1 cellular context compared by ENCODE assay signal in the genomic region with DNA sequence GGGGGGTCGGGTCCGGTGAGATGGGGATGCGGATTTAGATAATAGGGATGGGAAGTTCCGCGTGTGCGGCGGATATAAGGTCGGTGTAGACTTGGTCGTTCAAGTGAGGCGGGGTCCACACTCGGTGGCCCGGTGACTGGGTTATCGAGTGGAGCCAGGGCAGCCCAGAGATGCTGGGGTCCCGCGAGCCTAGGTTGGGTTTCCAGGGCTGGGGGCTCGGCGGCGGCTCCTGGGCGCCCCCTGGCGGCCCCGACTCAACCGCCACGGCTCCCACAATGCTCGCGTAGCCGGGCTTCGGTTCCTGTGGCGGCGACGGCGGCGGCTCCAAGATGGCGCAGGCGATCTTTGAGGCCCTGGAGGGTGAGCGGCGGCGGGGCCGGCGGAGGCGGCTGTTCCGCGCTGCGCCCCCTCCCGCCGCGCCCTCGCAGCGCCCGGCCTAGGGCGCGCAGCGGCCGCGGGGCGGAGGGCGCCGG.
TF ChIP-seq lines count a peak whose summit lies in the region.

Gene ZNF341, plus strand, starts transcription at position 304 of the 473 bp plus-strand sequence. Its CDS starts 26 bp downstream, at position 330.

TF ChIP-seq in K562, 482 proteins besides CTCF, POLR2A, EP300 and RAD21 (continued from another document and continues in another):
- TF ChIP-seq, protein P1, sequence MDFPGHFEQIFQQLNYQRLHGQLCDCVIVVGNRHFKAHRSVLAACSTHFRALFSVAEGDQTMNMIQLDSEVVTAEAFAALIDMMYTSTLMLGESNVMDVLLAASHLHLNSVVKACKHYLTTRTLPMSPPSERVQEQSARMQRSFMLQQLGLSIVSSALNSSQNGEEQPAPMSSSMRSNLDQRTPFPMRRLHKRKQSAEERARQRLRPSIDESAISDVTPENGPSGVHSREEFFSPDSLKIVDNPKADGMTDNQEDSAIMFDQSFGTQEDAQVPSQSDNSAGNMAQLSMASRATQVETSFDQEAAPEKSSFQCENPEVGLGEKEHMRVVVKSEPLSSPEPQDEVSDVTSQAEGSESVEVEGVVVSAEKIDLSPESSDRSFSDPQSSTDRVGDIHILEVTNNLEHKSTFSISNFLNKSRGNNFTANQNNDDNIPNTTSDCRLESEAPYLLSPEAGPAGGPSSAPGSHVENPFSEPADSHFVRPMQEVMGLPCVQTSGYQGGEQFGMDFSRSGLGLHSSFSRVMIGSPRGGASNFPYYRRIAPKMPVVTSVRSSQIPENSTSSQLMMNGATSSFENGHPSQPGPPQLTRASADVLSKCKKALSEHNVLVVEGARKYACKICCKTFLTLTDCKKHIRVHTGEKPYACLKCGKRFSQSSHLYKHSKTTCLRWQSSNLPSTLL (IDR thresholded peaks at IDR 0.05): 0 out of 2 replicates have a peak, but pooled peaks have one; percentile 11
- TF ChIP-seq CUX1 (CRISPR knock-in tag; IDR thresholded peaks at IDR 0.05): 0 out of 2 replicates have a peak, but pooled peaks have one; percentile 71
- TF ChIP-seq, protein P2, sequence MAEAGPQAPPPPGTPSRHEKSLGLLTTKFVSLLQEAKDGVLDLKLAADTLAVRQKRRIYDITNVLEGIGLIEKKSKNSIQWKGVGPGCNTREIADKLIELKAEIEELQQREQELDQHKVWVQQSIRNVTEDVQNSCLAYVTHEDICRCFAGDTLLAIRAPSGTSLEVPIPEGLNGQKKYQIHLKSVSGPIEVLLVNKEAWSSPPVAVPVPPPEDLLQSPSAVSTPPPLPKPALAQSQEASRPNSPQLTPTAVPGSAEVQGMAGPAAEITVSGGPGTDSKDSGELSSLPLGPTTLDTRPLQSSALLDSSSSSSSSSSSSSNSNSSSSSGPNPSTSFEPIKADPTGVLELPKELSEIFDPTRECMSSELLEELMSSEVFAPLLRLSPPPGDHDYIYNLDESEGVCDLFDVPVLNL (CRISPR knock-in tag; IDR thresholded peaks at IDR 0.05; ENCODE audit: low read depth): no peak
- no peak for TF ChIP-seq DMBX1 (CRISPR knock-in tag; IDR thresholded peaks at IDR 0.05; ENCODE audit: borderline replicate concordance)
- TF ChIP-seq LARP7 (IDR thresholded peaks at IDR 0.05): no peak
- TF ChIP-seq, protein P3, sequence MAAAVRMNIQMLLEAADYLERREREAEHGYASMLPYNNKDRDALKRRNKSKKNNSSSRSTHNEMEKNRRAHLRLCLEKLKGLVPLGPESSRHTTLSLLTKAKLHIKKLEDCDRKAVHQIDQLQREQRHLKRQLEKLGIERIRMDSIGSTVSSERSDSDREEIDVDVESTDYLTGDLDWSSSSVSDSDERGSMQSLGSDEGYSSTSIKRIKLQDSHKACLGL (CRISPR knock-in tag; IDR thresholded peaks at IDR 0.05; ENCODE audit: borderline replicate concordance, poor library complexity, severe bottlenecking): no peak
- TF ChIP-seq RBFOX2 (IDR thresholded peaks at IDR 0.05; ENCODE audit: low read depth, low read length): peak; percentile 80
- TF ChIP-seq ZNF124 (CRISPR knock-in tag; IDR thresholded peaks at IDR 0.05): no peak
- TF ChIP-seq CREBBP (IDR thresholded peaks at IDR 0.05; ENCODE audit: low read depth, low read length): no peak
- TF ChIP-seq, protein P4, sequence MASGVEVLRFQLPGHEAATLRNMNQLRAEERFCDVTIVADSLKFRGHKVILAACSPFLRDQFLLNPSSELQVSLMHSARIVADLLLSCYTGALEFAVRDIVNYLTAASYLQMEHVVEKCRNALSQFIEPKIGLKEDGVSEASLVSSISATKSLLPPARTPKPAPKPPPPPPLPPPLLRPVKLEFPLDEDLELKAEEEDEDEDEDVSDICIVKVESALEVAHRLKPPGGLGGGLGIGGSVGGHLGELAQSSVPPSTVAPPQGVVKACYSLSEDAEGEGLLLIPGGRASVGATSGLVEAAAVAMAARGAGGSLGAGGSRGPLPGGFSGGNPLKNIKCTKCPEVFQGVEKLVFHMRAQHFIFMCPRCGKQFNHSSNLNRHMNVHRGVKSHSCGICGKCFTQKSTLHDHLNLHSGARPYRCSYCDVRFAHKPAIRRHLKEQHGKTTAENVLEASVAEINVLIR (CRISPR knock-in tag; IDR thresholded peaks at IDR 0.05): no peak
- TF ChIP-seq CEBPG (CRISPR knock-in tag; IDR thresholded peaks at IDR 0.05): no peak
- TF ChIP-seq CEBPG (tag; conservative IDR thresholded peaks at IDR 0.05 in 1 of 2, IDR thresholded peaks at IDR 0.05 in 1 of 2): no peak
- TF ChIP-seq PML (IDR thresholded peaks at IDR 0.05; ENCODE audit: low read length): no peak
- TF ChIP-seq ZBED1 (IDR thresholded peaks at IDR 0.05): no peak
- no peak for TF ChIP-seq NFE2 (IDR thresholded peaks at IDR 0.05; ENCODE audit: low read depth)
- TF ChIP-seq CCNT2 (IDR thresholded peaks at IDR 0.05; ENCODE audit: borderline replicate concordance, extremely low read depth, insufficient read length, low read depth, low read length): no peak
- TF ChIP-seq JUND (IDR thresholded peaks at IDR 0.05; ENCODE audit: borderline replicate concordance, low read depth, low read length): no peak
- 0 out of 3 replicates have a peak, but pooled peaks have one; percentile 9 for TF ChIP-seq JUND (tag; IDR thresholded peaks at IDR 0.05; ENCODE audit: borderline replicate concordance, low read depth, low read length)
- TF ChIP-seq ZNF57 (CRISPR knock-in tag; IDR thresholded peaks at IDR 0.05): no peak
- TF ChIP-seq, protein P5, sequence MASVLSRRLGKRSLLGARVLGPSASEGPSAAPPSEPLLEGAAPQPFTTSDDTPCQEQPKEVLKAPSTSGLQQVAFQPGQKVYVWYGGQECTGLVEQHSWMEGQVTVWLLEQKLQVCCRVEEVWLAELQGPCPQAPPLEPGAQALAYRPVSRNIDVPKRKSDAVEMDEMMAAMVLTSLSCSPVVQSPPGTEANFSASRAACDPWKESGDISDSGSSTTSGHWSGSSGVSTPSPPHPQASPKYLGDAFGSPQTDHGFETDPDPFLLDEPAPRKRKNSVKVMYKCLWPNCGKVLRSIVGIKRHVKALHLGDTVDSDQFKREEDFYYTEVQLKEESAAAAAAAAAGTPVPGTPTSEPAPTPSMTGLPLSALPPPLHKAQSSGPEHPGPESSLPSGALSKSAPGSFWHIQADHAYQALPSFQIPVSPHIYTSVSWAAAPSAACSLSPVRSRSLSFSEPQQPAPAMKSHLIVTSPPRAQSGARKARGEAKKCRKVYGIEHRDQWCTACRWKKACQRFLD (CRISPR knock-in tag; IDR thresholded peaks at IDR 0.05): no peak
- TF ChIP-seq TBP (optimal IDR thresholded peaks at IDR 0.05; ENCODE audit: low read depth, low read length): peak; percentile 30
- no peak for TF ChIP-seq ETS1 (conservative IDR thresholded peaks at IDR 0.05; ENCODE audit: control insufficient read depth, low read depth, low read length)
- TF ChIP-seq KDM4B (IDR thresholded peaks at IDR 0.05; ENCODE audit: borderline replicate concordance in 2 of 2, low read depth in 1 of 2): no peak
- TF ChIP-seq RBM25 (IDR thresholded peaks at IDR 0.05; ENCODE audit: low read depth, low read length, severe bottlenecking): no peak
- no peak for TF ChIP-seq ADNP (tag; IDR thresholded peaks at IDR 0.05)
- peak; percentile 63; the same call in 1 of the 2 replicates for TF ChIP-seq CC2D1A (IDR thresholded peaks at IDR 0.05)
- peak; percentile 46; the same call in 1 of the 2 replicates for TF ChIP-seq EP400 (IDR thresholded peaks at IDR 0.05)
- TF ChIP-seq PHF20 (IDR thresholded peaks at IDR 0.05; ENCODE audit: partially characterized antibody): no peak
- TF ChIP-seq NFRKB (IDR thresholded peaks at IDR 0.05; ENCODE audit: low read depth): 0 out of 2 replicates have a peak, but pooled peaks have one; percentile 35
- TF ChIP-seq HDAC3 (IDR thresholded peaks at IDR 0.05; ENCODE audit: borderline replicate concordance, partially characterized antibody): no peak
- peak; percentile 97 for TF ChIP-seq HMGN3 (IDR thresholded peaks at IDR 0.05; ENCODE audit: borderline replicate concordance, extremely low read depth, insufficient read length, low read depth, low read length)
- TF ChIP-seq CBX8 (IDR thresholded peaks at IDR 0.05; ENCODE audit: borderline replicate concordance, extremely low read depth, low read depth, low read length, poor library complexity, severe bottlenecking): no peak
- TF ChIP-seq ZNF589 (CRISPR knock-in tag; IDR thresholded peaks at IDR 0.05; ENCODE audit: low read depth): peak; percentile 27; the same call in 1 of the 2 replicates
- TF ChIP-seq FOXP4 (CRISPR knock-in tag; IDR thresholded peaks at IDR 0.05; ENCODE audit: borderline replicate concordance): no peak
- no peak for TF ChIP-seq NCOA6 (IDR thresholded peaks at IDR 0.05)
- TF ChIP-seq RBM14 (IDR thresholded peaks at IDR 0.05; ENCODE audit: borderline replicate concordance, insufficient read depth, low read depth, low read length): no peak
- no peak; the same call in 1 of the 2 replicates for TF ChIP-seq ZFX (CRISPR knock-in tag; IDR thresholded peaks at IDR 0.05)
- no peak for TF ChIP-seq TRIM28 (IDR thresholded peaks at IDR 0.05)
- TF ChIP-seq ARID1B (IDR thresholded peaks at IDR 0.05): peak; percentile 37; the same call in 1 of the 2 replicates
- no peak for TF ChIP-seq NUFIP1 (IDR thresholded peaks at IDR 0.05; ENCODE audit: partially characterized antibody)
- TF ChIP-seq ZNF274 (IDR thresholded peaks at IDR 0.05; ENCODE audit: borderline replicate concordance, low read depth, low read length): no peak
- peak; percentile 92 for TF ChIP-seq ZNF766 (CRISPR knock-in tag; conservative IDR thresholded peaks at IDR 0.05)
- TF ChIP-seq SAP30 (IDR thresholded peaks at IDR 0.05; ENCODE audit: borderline replicate concordance, insufficient read depth, low read depth, low read length, poor library complexity, severe bottlenecking): no peak
- peak; percentile 30; the same call in 1 of the 2 replicates for TF ChIP-seq CREB3L1 (IDR thresholded peaks at IDR 0.05; ENCODE audit: borderline replicate concordance, low read depth)
